In the genomic region with DNA sequence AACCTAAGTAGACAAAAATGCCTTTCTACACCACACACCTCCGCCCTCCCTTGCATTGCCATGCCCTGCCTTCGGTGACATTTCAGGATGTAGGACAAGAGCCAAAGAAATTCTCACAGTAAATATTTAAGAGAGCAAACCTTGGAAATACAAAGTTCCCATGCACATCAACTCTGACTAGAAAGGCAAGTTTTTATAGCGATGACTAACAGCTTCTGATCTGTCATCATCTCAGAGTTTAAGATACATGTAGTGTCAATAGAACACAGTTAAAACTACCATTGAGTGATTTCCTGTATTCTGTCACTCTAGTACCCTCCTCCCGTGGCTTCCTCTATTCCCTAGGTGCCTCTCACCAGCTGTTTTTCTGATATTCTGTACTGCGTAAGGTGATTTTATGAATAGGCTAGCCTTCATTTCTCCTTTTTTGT, we compare ENCODE assay signal across 21 cellular contexts. TPM values are rescaled to one million over a fixed set of nuclear protein-coding genes. Genes with fewer than 3 reads are reported as not detected.
DNase-seq lines count a peak whose midpoint lies in the region; ATAC-seq and FAIRE-seq lines count a peak whose summit lies in the region.
"Had no signal": no experiment of that assay in that cellular context is flagged by ENCODE, and none has a peak within 500 bp of the region (broad histone marks: within the 10 kb centered on the region; RNA-seq: fewer than 3 reads in every experiment).

No MANE protein-coding gene starts in this region.

- FAIRE-seq in colon (lab: Jason Lieb, UNC): peak; percentile 21
- FAIRE-seq: A549 had no signal

- DNase-seq in NOMO-1 treated with DMSO at 0.1 percent for 48 hours (lab: John Stamatoyannopoulos, UW; ENCODE audit: unreplicated experiment): peak; percentile 70
- no peak for DNase-seq in NOMO-1 treated with dmso at 0.1 percent for 144 hours (lab: John Stamatoyannopoulos, UW; ENCODE audit: unreplicated experiment)
- DNase-seq in HT-29 (ENCODE audit: low spot score): peak; percentile 23
- DNase-seq in activated CD4-positive, CD25-positive, alpha-beta regulatory T cell treated with anti-CD3 and anti-CD28 coated beads, Interleukin-2, amount 50 U/mL, for 72 hours: no peak
- no peak for DNase-seq in NCI-H128 (lab: John Stamatoyannopoulos, UW; ENCODE audit: unreplicated experiment)
- DNase-seq: activated CD4-positive, alpha-beta T cell treated with anti-CD3 and anti-CD28 coated beads, Interleukin-2, amount 50 U/mL, for 1 hour; activated naive CD8-positive, alpha-beta T cell treated with anti-CD3 and anti-CD28 coated beads, Interleukin-2, amount 10 ng/mL, durations not matched to agents 7 days and 5 days; activated T-cell treated with anti-CD3 and anti-CD28 coated beads, Interleukin-2, amount 50 U/mL, for 24 hours; CD8-positive, alpha-beta memory T cell; effector memory CD8-positive, alpha-beta T cell; foreskin melanocyte; GDM1; KG1; mesenchymal stem cell; NCI-H2029; SHP77 had no signal

- H3K27ac Mint-ChIP-seq in stimulated activated memory B cell treated with anti-CD40 and anti-IgM and Interleukin-4, amounts not matched to agents 10 μg/mL and 1 μg/mL and 100 μg/mL, for 72 hours: no peak overlapping the region
- H3K27ac Mint-ChIP-seq: activated naive CD8-positive, alpha-beta T cell treated with anti-CD3 and anti-CD28 coated beads, Interleukin-2, amount 10 ng/mL, durations not matched to agents 7 days and 5 days; activated T-cell treated with anti-CD3 and anti-CD28 coated beads, Interleukin-2, amount 50 U/mL, for 24 hours; CD8-positive, alpha-beta memory T cell; effector memory CD8-positive, alpha-beta T cell had no signal

- no peaks in the 10 kb centered on the region for H3K27me3 Mint-ChIP-seq in stimulated activated memory B cell treated with anti-CD40 and anti-IgM and Interleukin-4, amounts not matched to agents 10 μg/mL and 1 μg/mL and 100 μg/mL, for 72 hours

- no peaks in the 10 kb centered on the region for H3K9me3 Mint-ChIP-seq in stimulated activated memory B cell treated with anti-CD40 and anti-IgM and Interleukin-4, amounts not matched to agents 10 μg/mL and 1 μg/mL and 100 μg/mL, for 72 hours
- H3K9me3 Mint-ChIP-seq: activated naive CD8-positive, alpha-beta T cell treated with anti-CD3 and anti-CD28 coated beads, Interleukin-2, amount 10 ng/mL, durations not matched to agents 7 days and 5 days; activated T-cell treated with anti-CD3 and anti-CD28 coated beads, Interleukin-2, amount 50 U/mL, for 24 hours; CD8-positive, alpha-beta memory T cell; effector memory CD8-positive, alpha-beta T cell; neural crest cell had no signal

- H3K4me1 Mint-ChIP-seq in stimulated activated memory B cell treated with anti-CD40 and anti-IgM and Interleukin-4, amounts not matched to agents 10 μg/mL and 1 μg/mL and 100 μg/mL, for 72 hours: peaks cover 5% of the 10 kb centered on the region
- H3K4me1 Mint-ChIP-seq: activated naive CD8-positive, alpha-beta T cell treated with anti-CD3 and anti-CD28 coated beads, Interleukin-2, amount 10 ng/mL, durations not matched to agents 7 days and 5 days; CD8-positive, alpha-beta memory T cell; neural crest cell had no signal

- H3K36me3 Mint-ChIP-seq in stimulated activated memory B cell treated with anti-CD40 and anti-IgM and Interleukin-4, amounts not matched to agents 10 μg/mL and 1 μg/mL and 100 μg/mL, for 72 hours: no peaks in the 10 kb centered on the region
- H3K36me3 Mint-ChIP-seq: activated naive CD8-positive, alpha-beta T cell treated with anti-CD3 and anti-CD28 coated beads, Interleukin-2, amount 10 ng/mL, durations not matched to agents 7 days and 5 days; CD8-positive, alpha-beta memory T cell had no signal

- peak; percentile 65 for ATAC-seq in stimulated activated memory B cell treated with anti-CD40 and anti-IgM and Interleukin-4, amounts not matched to agents 10 μg/mL and 1 μg/mL and 100 μg/mL, for 72 hours
- no peak for ATAC-seq in GM21529 (IDR thresholded peaks at IDR 0.05; ENCODE audit: unreplicated experiment)
- ATAC-seq: A549; effector memory CD8-positive, alpha-beta T cell had no signal

- no peak overlapping the region for H3K4me3 Mint-ChIP-seq in stimulated activated memory B cell treated with anti-CD40 and anti-IgM and Interleukin-4, amounts not matched to agents 10 μg/mL and 1 μg/mL and 100 μg/mL, for 72 hours
- H3K4me3 Mint-ChIP-seq: activated naive CD8-positive, alpha-beta T cell treated with anti-CD3 and anti-CD28 coated beads, Interleukin-2, amount 10 ng/mL, durations not matched to agents 7 days and 5 days; activated T-cell treated with anti-CD3 and anti-CD28 coated beads, Interleukin-2, amount 50 U/mL, for 24 hours; CD8-positive, alpha-beta memory T cell; effector memory CD8-positive, alpha-beta T cell; neural crest cell had no signal

RNA-seq across cellular contexts. Expression of a gene that starts 20.7 kb away (rescaled TPM):
- not detected in 2 replicates for total RNA-seq in HT-29 (2014; rRNA removed; shearing (Covaris generic))

Comparison
In these comparisons a context has a peak if more than half of its experiments do, and no peak if none do; other contexts are left out.
1. DNase-seq: peak in NOMO-1 treated with DMSO at 0.1 percent for 48 hours (single experiment) and HT-29 (single experiment); none in NOMO-1 treated with dmso at 0.1 percent for 144 hours (single experiment), activated CD4-positive, CD25-positive, alpha-beta regulatory T cell treated with anti-CD3 and anti-CD28 coated beads, Interleukin-2, amount 50 U/mL, for 72 hours (single experiment) and NCI-H128 (single experiment).